Comparison of ENCODE assay signal across 1 cellular context in the genomic region with DNA sequence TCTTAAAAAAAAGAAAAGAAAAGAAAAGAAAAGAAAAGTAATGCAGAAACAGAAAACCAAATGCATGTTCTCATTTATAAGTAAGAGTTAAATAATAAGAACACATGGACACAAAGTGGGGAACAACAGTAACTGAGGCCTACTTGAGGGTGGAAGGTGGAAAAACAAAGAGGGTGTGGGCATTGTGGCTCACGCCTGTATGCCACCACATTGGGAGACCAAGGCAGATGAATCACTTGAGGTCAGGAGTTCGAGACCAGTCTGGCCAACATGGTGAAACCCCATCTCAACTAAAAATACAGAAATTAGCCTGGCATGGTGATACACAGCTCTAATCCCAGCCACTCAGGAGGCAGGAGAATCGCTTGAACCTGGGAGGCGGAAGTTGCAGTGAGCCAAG.
TF ChIP-seq lines count a peak whose summit lies in the region.

No MANE protein-coding gene starts in this region.

TF ChIP-seq in GM12878, 131 proteins besides CTCF, POLR2A, EP300 and RAD21:
- TF ChIP-seq ZNF384 (IDR thresholded peaks at IDR 0.05; ENCODE audit: borderline replicate concordance, low read depth, low read length) (no peak), ASH2L (IDR thresholded peaks at IDR 0.05; ENCODE audit: borderline replicate concordance, low read depth) (no peak), TBL1XR1 (IDR thresholded peaks at IDR 0.05; ENCODE audit: low read depth, low read length) (no peak), DPF2 (IDR thresholded peaks at IDR 0.05) (no peak), KLF5 (IDR thresholded peaks at IDR 0.05; ENCODE audit: partially characterized antibody) (no peak), IKZF1 (conservative IDR thresholded peaks at IDR 0.05) (no peak), EGR1 (IDR thresholded peaks at IDR 0.05; ENCODE audit: borderline replicate concordance in 1 of 2, low read depth in 2 of 2, low read length in 2 of 2) (no peak), PML (IDR thresholded peaks at IDR 0.05; ENCODE audit: low read length) (no peak), ZNF274 (IDR thresholded peaks at IDR 0.05; ENCODE audit: insufficient read depth, insufficient read length) (no peak), SREBF1 (IDR thresholded peaks at IDR 0.05; ENCODE audit: low read length) (no peak), CEBPB (IDR thresholded peaks at IDR 0.05; ENCODE audit: borderline replicate concordance in 1 of 2, low read depth in 2 of 2, low read length in 2 of 2) (no peak), RCOR1 (conservative IDR thresholded peaks at IDR 0.05; ENCODE audit: low read depth, low read length) (no peak), HCFC1 (IDR thresholded peaks at IDR 0.05; ENCODE audit: low read length) (no peak), NR2C1 (IDR thresholded peaks at IDR 0.05) (no peak)
- TF ChIP-seq, protein P1, sequence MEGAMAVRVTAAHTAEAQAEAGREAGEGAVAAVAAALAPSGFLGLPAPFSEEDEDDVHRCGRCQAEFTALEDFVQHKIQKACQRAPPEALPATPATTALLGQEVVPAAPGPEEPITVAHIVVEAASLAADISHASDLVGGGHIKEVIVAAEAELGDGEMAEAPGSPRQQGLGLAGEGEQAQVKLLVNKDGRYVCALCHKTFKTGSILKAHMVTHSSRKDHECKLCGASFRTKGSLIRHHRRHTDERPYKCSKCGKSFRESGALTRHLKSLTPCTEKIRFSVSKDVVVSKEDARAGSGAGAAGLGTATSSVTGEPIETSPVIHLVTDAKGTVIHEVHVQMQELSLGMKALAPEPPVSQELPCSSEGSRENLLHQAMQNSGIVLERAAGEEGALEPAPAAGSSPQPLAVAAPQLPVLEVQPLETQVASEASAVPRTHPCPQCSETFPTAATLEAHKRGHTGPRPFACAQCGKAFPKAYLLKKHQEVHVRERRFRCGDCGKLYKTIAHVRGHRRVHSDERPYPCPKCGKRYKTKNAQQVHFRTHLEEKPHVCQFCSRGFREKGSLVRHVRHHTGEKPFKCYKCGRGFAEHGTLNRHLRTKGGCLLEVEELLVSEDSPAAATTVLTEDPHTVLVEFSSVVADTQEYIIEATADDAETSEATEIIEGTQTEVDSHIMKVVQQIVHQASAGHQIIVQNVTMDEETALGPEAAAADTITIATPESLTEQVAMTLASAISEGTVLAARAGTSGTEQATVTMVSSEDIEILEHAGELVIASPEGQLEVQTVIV (IDR thresholded peaks at IDR 0.05; ENCODE audit: borderline replicate concordance, partially characterized antibody) = no peak
- TF ChIP-seq, protein P2, sequence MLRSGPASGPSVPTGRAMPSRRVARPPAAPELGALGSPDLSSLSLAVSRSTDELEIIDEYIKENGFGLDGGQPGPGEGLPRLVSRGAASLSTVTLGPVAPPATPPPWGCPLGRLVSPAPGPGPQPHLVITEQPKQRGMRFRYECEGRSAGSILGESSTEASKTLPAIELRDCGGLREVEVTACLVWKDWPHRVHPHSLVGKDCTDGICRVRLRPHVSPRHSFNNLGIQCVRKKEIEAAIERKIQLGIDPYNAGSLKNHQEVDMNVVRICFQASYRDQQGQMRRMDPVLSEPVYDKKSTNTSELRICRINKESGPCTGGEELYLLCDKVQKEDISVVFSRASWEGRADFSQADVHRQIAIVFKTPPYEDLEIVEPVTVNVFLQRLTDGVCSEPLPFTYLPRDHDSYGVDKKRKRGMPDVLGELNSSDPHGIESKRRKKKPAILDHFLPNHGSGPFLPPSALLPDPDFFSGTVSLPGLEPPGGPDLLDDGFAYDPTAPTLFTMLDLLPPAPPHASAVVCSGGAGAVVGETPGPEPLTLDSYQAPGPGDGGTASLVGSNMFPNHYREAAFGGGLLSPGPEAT (IDR thresholded peaks at IDR 0.05; ENCODE audit: low read depth) = no peak
- TF ChIP-seq, protein P3, sequence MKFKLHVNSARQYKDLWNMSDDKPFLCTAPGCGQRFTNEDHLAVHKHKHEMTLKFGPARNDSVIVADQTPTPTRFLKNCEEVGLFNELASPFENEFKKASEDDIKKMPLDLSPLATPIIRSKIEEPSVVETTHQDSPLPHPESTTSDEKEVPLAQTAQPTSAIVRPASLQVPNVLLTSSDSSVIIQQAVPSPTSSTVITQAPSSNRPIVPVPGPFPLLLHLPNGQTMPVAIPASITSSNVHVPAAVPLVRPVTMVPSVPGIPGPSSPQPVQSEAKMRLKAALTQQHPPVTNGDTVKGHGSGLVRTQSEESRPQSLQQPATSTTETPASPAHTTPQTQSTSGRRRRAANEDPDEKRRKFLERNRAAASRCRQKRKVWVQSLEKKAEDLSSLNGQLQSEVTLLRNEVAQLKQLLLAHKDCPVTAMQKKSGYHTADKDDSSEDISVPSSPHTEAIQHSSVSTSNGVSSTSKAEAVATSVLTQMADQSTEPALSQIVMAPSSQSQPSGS (IDR thresholded peaks at IDR 0.05; ENCODE audit: low read length) = no peak
- TF ChIP-seq, protein P4, sequence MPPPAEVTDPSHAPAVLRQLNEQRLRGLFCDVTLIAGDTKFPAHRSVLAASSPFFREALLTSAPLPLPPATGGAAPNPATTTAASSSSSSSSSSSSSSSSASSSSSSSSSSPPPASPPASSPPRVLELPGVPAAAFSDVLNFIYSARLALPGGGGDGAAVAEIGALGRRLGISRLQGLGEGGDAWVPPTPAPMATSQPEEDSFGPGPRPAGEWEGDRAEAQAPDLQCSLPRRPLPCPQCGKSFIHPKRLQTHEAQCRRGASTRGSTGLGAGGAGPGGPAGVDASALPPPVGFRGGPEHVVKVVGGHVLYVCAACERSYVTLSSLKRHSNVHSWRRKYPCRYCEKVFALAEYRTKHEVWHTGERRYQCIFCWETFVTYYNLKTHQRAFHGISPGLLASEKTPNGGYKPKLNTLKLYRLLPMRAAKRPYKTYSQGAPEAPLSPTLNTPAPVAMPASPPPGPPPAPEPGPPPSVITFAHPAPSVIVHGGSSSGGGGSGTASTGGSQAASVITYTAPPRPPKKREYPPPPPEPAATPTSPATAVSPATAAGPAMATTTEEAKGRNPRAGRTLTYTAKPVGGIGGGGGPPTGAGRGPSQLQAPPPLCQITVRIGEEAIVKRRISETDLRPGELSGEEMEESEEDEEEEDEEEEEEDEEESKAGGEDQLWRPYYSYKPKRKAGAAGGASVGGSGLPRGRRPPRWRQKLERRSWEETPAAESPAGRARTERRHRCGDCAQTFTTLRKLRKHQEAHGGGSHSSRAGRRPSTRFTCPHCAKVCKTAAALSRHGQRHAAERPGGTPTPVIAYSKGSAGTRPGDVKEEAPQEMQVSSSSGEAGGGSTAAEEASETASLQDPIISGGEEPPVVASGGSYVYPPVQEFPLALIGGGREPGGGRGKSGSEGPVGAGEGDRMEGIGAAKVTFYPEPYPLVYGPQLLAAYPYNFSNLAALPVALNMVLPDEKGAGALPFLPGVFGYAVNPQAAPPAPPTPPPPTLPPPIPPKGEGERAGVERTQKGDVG (CRISPR knock-in tag; IDR thresholded peaks at IDR 0.05) = no peak
- TF ChIP-seq, protein P5, sequence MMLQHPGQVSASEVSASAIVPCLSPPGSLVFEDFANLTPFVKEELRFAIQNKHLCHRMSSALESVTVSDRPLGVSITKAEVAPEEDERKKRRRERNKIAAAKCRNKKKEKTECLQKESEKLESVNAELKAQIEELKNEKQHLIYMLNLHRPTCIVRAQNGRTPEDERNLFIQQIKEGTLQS (IDR thresholded peaks at IDR 0.05; ENCODE audit: borderline replicate concordance, extremely low read depth, low read depth, low read length) = no peak
